Comparison of ENCODE assay signal across 9 cellular contexts in the genomic region with DNA sequence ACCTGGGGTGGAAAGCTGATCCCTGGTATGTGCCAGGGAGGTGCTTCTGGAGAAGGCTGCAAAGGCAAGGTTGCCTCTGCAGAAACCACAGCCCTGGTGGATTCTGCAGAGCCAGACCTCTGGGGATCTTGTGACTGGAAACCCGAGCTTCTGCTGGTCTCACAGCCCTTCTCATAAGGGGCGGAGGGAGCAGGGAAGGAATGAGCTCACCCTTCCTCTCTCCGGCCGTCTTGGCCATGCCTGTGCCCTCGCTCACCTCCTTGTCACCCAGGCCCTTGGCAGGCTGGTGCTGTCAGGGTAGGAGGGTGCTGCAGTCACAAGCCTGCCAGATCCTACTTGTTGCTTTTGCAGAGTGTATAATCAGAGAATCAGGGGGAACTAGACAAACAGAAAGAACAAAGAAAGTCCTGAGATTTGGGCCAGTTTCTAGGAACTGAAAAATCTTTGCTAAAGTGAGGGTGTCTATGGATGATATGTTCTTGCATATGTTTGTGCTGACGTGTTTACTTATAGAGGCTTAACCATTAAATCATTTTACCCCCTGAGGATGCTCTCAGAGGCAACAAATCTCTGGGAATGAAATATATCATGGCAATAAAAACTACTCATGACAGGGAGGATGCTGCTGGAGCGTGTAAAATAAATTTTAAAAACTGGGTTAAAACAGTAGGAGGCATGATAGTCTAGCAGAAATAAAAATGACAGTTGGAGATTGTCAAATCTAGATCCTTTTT.
DNase-seq lines count a peak whose midpoint lies in the region; ATAC-seq and TF ChIP-seq lines count a peak whose summit lies in the region.
"Had no signal": no experiment of that assay in that cellular context is flagged by ENCODE, and none has a peak within 500 bp of the region (broad histone marks: within the 10 kb centered on the region; RNA-seq: fewer than 3 reads in every experiment).

No MANE protein-coding gene starts in this region.

- no peak overlapping the region for H3K27ac ChIP-seq in coronary artery
- H3K27ac ChIP-seq: SJSA1 had no signal

- intact Hi-C loops in posterior cingulate gyrus (cut with DNase I): no loop called here

- ATAC-seq in HG03565 (IDR thresholded peaks at IDR 0.05; ENCODE audit: unreplicated experiment): no peak

- peak overlapping the region; percentile 17 for H3K4me3 ChIP-seq in coronary artery
- H3K4me3 ChIP-seq: SJSA1 had no signal

- TF ChIP-seq CTCF in coronary artery (IDR thresholded peaks at IDR 0.05): no peak

- DNase-seq in AG08395 (ENCODE audit: low spot score) (peak; percentile 65), M059J (ENCODE audit: low read depth) (peak; percentile 96), coronary artery (ENCODE audit: low spot score) (no peak), mucosa of gallbladder (ENCODE audit: low spot score) (peak; percentile 30), posterior cingulate gyrus (no peak), DMS53 (lab: John Stamatoyannopoulos, UW) (no peak)
- DNase-seq in stimulated activated CD4-positive, alpha-beta T cell treated with anti-CD3 and anti-CD28 coated beads, Interleukin-4, amount 100 ng/mL, for 4 hours: no peak

Comparison
In these comparisons a context has a peak if more than half of its experiments do, and no peak if none do; other contexts are left out.
1. DNase-seq: peak in AG08395 (single experiment), M059J (single experiment) and mucosa of gallbladder (single experiment); none in coronary artery (single experiment), stimulated activated CD4-positive, alpha-beta T cell treated with anti-CD3 and anti-CD28 coated beads, Interleukin-4, amount 100 ng/mL, for 4 hours (0 of 2), posterior cingulate gyrus (0 of 10) and DMS53 (single experiment).